ENCODE assay signal across 8 cellular contexts in the genomic region with DNA sequence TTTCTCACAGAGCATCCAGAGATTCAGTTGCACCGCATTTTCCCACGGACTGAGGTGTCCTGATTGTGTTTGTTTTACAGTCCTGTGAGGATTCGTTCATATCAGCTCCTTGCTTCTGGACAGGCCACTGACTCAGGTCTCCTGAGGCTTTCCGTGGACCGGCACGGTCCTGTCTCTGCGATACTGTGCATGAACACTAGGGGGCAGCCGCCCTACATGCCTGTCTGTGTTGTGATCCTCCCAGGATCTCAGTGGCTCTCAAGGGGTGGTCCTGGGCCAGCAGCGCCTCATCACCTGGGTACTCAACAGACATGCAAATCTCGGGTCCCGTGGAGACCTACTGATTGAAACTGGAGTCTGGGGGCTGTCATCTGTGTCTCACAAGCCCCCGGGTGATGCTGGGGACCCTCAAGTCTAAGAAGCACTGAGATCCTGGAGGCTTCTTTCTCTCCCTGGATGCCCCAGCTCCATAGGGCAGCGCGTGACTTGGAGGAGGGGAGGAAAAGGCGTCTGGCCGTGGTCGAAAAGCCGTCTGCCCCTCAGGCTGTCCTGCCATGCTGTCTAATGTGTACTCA. TPM values are rescaled to one million over a fixed set of nuclear protein-coding genes. Genes with fewer than 3 reads are reported as not detected.
DNase-seq lines count a peak whose midpoint lies in the region; ATAC-seq, FAIRE-seq and TF ChIP-seq lines count a peak whose summit lies in the region.

No MANE protein-coding gene starts in this region.

- DNase-seq in GM12891 (ENCODE audit: insufficient read length, low spot score): peak; percentile 56
- DNase-seq in NCI-H2227 (lab: John Stamatoyannopoulos, UW; ENCODE audit: unreplicated experiment): peak; percentile 57
- DNase-seq in activated CD4-positive, alpha-beta T cell treated with anti-CD3 and anti-CD28 coated beads for 1 hour: peak; percentile 73
- DNase-seq in central memory CD4-positive, alpha-beta T cell: peak; percentile 68
- peak; percentile 85 for DNase-seq in kidney tubule cell (ENCODE audit: low spot score)
- peak; percentile 87 for DNase-seq in stimulated activated CD4-positive, alpha-beta T cell treated with anti-CD3 and anti-CD28 coated beads, Interleukin-1b, Interleukin-23, amount 100 ng/mL, for 48 hours

- peak; percentile 81 for FAIRE-seq in GM12891 (lab: Jason Lieb, UNC)

- ATAC-seq in HG02840 (IDR thresholded peaks at IDR 0.05; ENCODE audit: low FRiP score, unreplicated experiment) (peak; percentile 43), GM18505 (IDR thresholded peaks at IDR 0.05; ENCODE audit: unreplicated experiment) (no peak)

- no peak for TF ChIP-seq POLR2A in GM12891 (IDR thresholded peaks at IDR 0.05; ENCODE audit: low read depth, low read length)
- no peak for TF ChIP-seq POLR2A in GM18505 (IDR thresholded peaks at IDR 0.05; ENCODE audit: borderline replicate concordance, extremely low read depth, insufficient read depth, insufficient read length)

TF ChIP-seq in GM12891, 5 proteins besides CTCF, POLR2A, EP300 and RAD21:
- TF ChIP-seq SPI1 (IDR thresholded peaks at IDR 0.05; ENCODE audit: low read depth, low read length) (no peak), TAF1 (IDR thresholded peaks at IDR 0.05; ENCODE audit: low read depth, low read length) (no peak), PAX5 (IDR thresholded peaks at IDR 0.05; ENCODE audit: insufficient read depth, low read length, severe bottlenecking) (no peak), POLR2AphosphoS5 (IDR thresholded peaks at IDR 0.05; ENCODE audit: low read depth, low read length) (no peak), POU2F2 (IDR thresholded peaks at IDR 0.05; ENCODE audit: low read depth, low read length) (no peak)

RNA-seq across cellular contexts. Expression of a gene that starts 28.9 kb away (rescaled TPM):
- polyA plus RNA-seq in GM12891 (2012; ENCODE audit: low read depth, missing spikeins): 0.62 TPM
